In genomic region chr15:63492541-63493077, GRCh38 we compare ENCODE assay signal across 11 cellular contexts. TPM values are rescaled to one million over a fixed set of nuclear protein-coding genes. Genes with fewer than 3 reads are reported as not detected.
A peak's percentile ranks its signal among the peaks of the same experiment; 100 is the strongest.
DNase-seq lines count a peak whose midpoint lies in the region; ATAC-seq and TF ChIP-seq lines count a peak whose summit lies in the region.
"Had no signal": no experiment of that assay in that cellular context is flagged by ENCODE, and none has a peak within 500 bp of the region (broad histone marks: within the 10 kb centered on the region; RNA-seq: fewer than 3 reads in every experiment).

No MANE protein-coding gene starts in this region.

- ATAC-seq in activated CD4-positive, alpha-beta T cell treated with anti-CD3 and anti-CD28 coated beads for 36 hours = no peak

- POLR2A ChIA-PET in activated CD4-positive, alpha-beta T cell treated with anti-CD3 and anti-CD28 coated beads for 36 hours (lab: Charles Lee) = no interaction called here

- no peaks in the 10 kb centered on the region for H4K20me1 ChIP-seq in H9 (ENCODE audit: control insufficient read depth, insufficient read depth, insufficient read length)

- TF ChIP-seq POLR2A in sigmoid colon (IDR thresholded peaks at IDR 0.05) = no peak

- H3K18ac ChIP-seq in H9 (ENCODE audit: insufficient read length, low read depth, low read length) = no peak overlapping the region

- no peak overlapping the region for H2BK20ac ChIP-seq in H9 (ENCODE audit: low read depth, low read length, poor library complexity, severe bottlenecking)

- no peaks in the 10 kb centered on the region for H3K23me2 ChIP-seq in H9 (ENCODE audit: insufficient read length, low read depth, low read length, poor library complexity, severe bottlenecking)

- no peak overlapping the region for H3K9ac ChIP-seq in H9 (ENCODE audit: extremely low read depth, insufficient read length, low read length)

- H3K27me3 Mint-ChIP-seq in activated naive CD4-positive, alpha-beta T cell treated with anti-CD3 and anti-CD28 coated beads for 36 hours (ENCODE audit: low read depth) = no peaks in the 10 kb centered on the region
- H3K27me3 Mint-ChIP-seq in activated CD4-positive, alpha-beta T cell treated with anti-CD3 and anti-CD28 coated beads for 36 hours = no peaks in the 10 kb centered on the region
- peaks cover 68% of the 10 kb centered on the region for H3K27me3 Mint-ChIP-seq in H9 (ENCODE audit: low read depth)

- no peak overlapping the region for H3K4me3 Mint-ChIP-seq in activated naive CD4-positive, alpha-beta T cell treated with anti-CD3 and anti-CD28 coated beads for 36 hours
- H3K4me3 Mint-ChIP-seq in activated CD4-positive, alpha-beta T cell treated with anti-CD3 and anti-CD28 coated beads for 36 hours = no peak overlapping the region
- H3K4me3 Mint-ChIP-seq in H9 = no peak overlapping the region
- H3K4me3 Mint-ChIP-seq: T-helper 1 cell treated with Interleukin-12 subunit alpha and Interleukin-12 subunit beta and Interleukin-4 antibody, amounts not matched to agents 30 μg/mL and 1 μg/mL, for 36 hours had no signal

- H4K91ac ChIP-seq in H9 (ENCODE audit: insufficient read length, low read depth, low read length) = no peak overlapping the region

- no peak for TF ChIP-seq EP300 in sigmoid colon (IDR thresholded peaks at IDR 0.05)

- no peak overlapping the region for H3K14ac ChIP-seq in H9 (ENCODE audit: insufficient read depth, low read length)

- H3K9me3 Mint-ChIP-seq in activated naive CD4-positive, alpha-beta T cell treated with anti-CD3 and anti-CD28 coated beads for 36 hours = no peaks in the 10 kb centered on the region
- H3K9me3 Mint-ChIP-seq in activated CD4-positive, alpha-beta T cell treated with anti-CD3 and anti-CD28 coated beads for 36 hours (ENCODE audit: low read depth) = no peaks in the 10 kb centered on the region
- no peaks in the 10 kb centered on the region; a peak in 1 of 5 replicates for H3K9me3 Mint-ChIP-seq in H9
- H3K9me3 Mint-ChIP-seq: T-helper 1 cell treated with Interleukin-12 subunit alpha and Interleukin-12 subunit beta and Interleukin-4 antibody, amounts not matched to agents 30 μg/mL and 1 μg/mL, for 36 hours had no signal

- no peak overlapping the region for H2BK120ac ChIP-seq in H9 (ENCODE audit: low read depth, low read length, poor library complexity, severe bottlenecking)

- no peaks in the 10 kb centered on the region for H3K79me1 ChIP-seq in H9 (ENCODE audit: insufficient read depth, low read depth, low read length, poor library complexity, severe bottlenecking)

- H2AFZ ChIP-seq in H9 (ENCODE audit: low read length) = no peak overlapping the region

- no peaks in the 10 kb centered on the region for H3K27me3 ChIP-seq in sigmoid colon
- H3K27me3 ChIP-seq in HAP-1 (ENCODE audit: low read depth) = peaks cover 54% of the 10 kb centered on the region
- no peaks in the 10 kb centered on the region; the same call in 1 of the 2 replicates for H3K27me3 ChIP-seq in H9 (ENCODE audit: insufficient read depth, low read length)

- no peak overlapping the region for H2BK15ac ChIP-seq in H9 (ENCODE audit: low read depth, low read length)

- H3K9me3 ChIP-seq in sigmoid colon = no peaks in the 10 kb centered on the region
- no peaks in the 10 kb centered on the region for H3K9me3 ChIP-seq in HAP-1
- H3K9me3 ChIP-seq in H9 (ENCODE audit: control insufficient read depth, low read depth, low read length) = no peaks in the 10 kb centered on the region

- H3K36me3 ChIP-seq in sigmoid colon (no peaks in the 10 kb centered on the region), HAP-1 (replicated peaks) (no peaks in the 10 kb centered on the region)

- no peak for TF ChIP-seq CTCF in sigmoid colon (IDR thresholded peaks at IDR 0.05)
- TF ChIP-seq CTCF in H9 (conservative IDR thresholded peaks at IDR 0.05) = no peak

- intact Hi-C loops in sigmoid colon (cut with DNase I) = no loop called here
- intact Hi-C loops in activated naive CD4-positive, alpha-beta T cell treated with anti-CD3 and anti-CD28 coated beads for 36 hours (cut with micrococcal nuclease) = no loop called here
- intact Hi-C loops in activated CD4-positive, alpha-beta T cell treated with anti-CD3 and anti-CD28 coated beads for 36 hours (cut with DNase I, micrococcal nuclease) = no loop called here

- H3K4ac ChIP-seq in H9 (ENCODE audit: low read depth, low read length) = no peak overlapping the region

- no peak overlapping the region for H3K23ac ChIP-seq in H9 (ENCODE audit: insufficient read length, low read depth, low read length)

- no peaks in the 10 kb centered on the region for H3K36me3 Mint-ChIP-seq in activated naive CD4-positive, alpha-beta T cell treated with anti-CD3 and anti-CD28 coated beads for 36 hours (ENCODE audit: low read depth)
- H3K36me3 Mint-ChIP-seq in activated CD4-positive, alpha-beta T cell treated with anti-CD3 and anti-CD28 coated beads for 36 hours (ENCODE audit: low read depth) = no peaks in the 10 kb centered on the region
- H3K36me3 Mint-ChIP-seq in H9 (ENCODE audit: insufficient read depth in 1 of 3, low read depth in 3 of 3) = no peaks in the 10 kb centered on the region; a peak in 1 of 7 replicates

- no peak overlapping the region for H3T11ph ChIP-seq in H9 (ENCODE audit: low read length)

- no peak overlapping the region for H4K5ac ChIP-seq in H9 (ENCODE audit: insufficient read length, low read depth, low read length)

- H2BK12ac ChIP-seq in H9 (ENCODE audit: insufficient read length, low read depth, low read length) = no peak overlapping the region

- no peak overlapping the region for H4K8ac ChIP-seq in H9 (replicated peaks; ENCODE audit: insufficient read length, low read depth, low read length)

- H3K56ac ChIP-seq in H9 (ENCODE audit: insufficient read length, low read depth, low read length) = no peak overlapping the region

- DNase-seq in D341Med (ENCODE audit: low spot score) (peak; percentile 71), NCI-H524 treated with DMSO at 0.1 percent for 48 hours (lab: John Stamatoyannopoulos, UW) (peak; percentile 74), fibroblast of gingiva (ENCODE audit: low read depth) (peak; percentile 77), sigmoid colon (no peak), HAP-1 (ENCODE audit: low spot score in 2 of 2) (no peak), H9 (no peak)
- no peak for DNase-seq in activated naive CD4-positive, alpha-beta T cell treated with anti-CD3 and anti-CD28 coated beads for 36 hours
- no peak for DNase-seq in activated CD4-positive, alpha-beta T cell treated with anti-CD3 and anti-CD28 coated beads for 36 hours
- DNase-seq: NCI-H1694 had no signal

- H3K4me3 ChIP-seq in sigmoid colon (no peak overlapping the region), HAP-1 (no peak overlapping the region)

- H3K4me1 ChIP-seq in sigmoid colon = peaks cover 0 to 22% (median 18%) of the 10 kb centered on the region in 4 donors
- peaks cover 5% of the 10 kb centered on the region for H3K4me1 ChIP-seq in HAP-1
- H3K4me1 ChIP-seq in H9 (ENCODE audit: insufficient read depth, low read length) = no peaks in the 10 kb centered on the region; the same call in 1 of the 2 replicates

- peaks cover 68% of the 10 kb centered on the region for H3K4me1 Mint-ChIP-seq in activated naive CD4-positive, alpha-beta T cell treated with anti-CD3 and anti-CD28 coated beads for 36 hours (ENCODE audit: low read depth)
- H3K4me1 Mint-ChIP-seq in activated CD4-positive, alpha-beta T cell treated with anti-CD3 and anti-CD28 coated beads for 36 hours = peaks cover 51% of the 10 kb centered on the region
- H3K4me1 Mint-ChIP-seq in H9 = peaks cover 40 to 43% of the 10 kb centered on the region in 2 experiments

- in situ Hi-C loops in HAP-1 (cut with MboI; ENCODE audit: low sequenced_read_pairs) = no loop called here

- 78 to 86% methylated on average over 8 of the region's 8 CpGs for WGBS in sigmoid colon, 2 donors
- WGBS in H9 (ENCODE audit: extremely low coverage, insufficient read length, low lambda C conversion rate) = no CpG with 5 or more reads among the region's 8 CpGs

- no peak overlapping the region for H2BK5ac ChIP-seq in H9 (ENCODE audit: insufficient read length, low read length)

- H3K27ac ChIP-seq in sigmoid colon (peak overlapping the region in 3 of 4 donors; percentile 69 to 70 (median 70)), H9 (ENCODE audit: insufficient read length, low read depth, low read length) (no peak overlapping the region)
- H3K27ac ChIP-seq: epithelial cell of prostate had no signal

- H2AK5ac ChIP-seq in H9 (ENCODE audit: insufficient read length, low read length) = no peak overlapping the region

- no peak overlapping the region for H3K27ac Mint-ChIP-seq in activated naive CD4-positive, alpha-beta T cell treated with anti-CD3 and anti-CD28 coated beads for 36 hours
- no peak overlapping the region for H3K27ac Mint-ChIP-seq in activated CD4-positive, alpha-beta T cell treated with anti-CD3 and anti-CD28 coated beads for 36 hours
- no peak overlapping the region; a peak in 1 of 7 replicates for H3K27ac Mint-ChIP-seq in H9

- CTCF ChIA-PET in activated naive CD4-positive, alpha-beta T cell treated with anti-CD3 and anti-CD28 coated beads for 36 hours (lab: Charles Lee) = no interaction called here
- CTCF ChIA-PET in activated CD4-positive, alpha-beta T cell treated with anti-CD3 and anti-CD28 coated beads for 36 hours (lab: Charles Lee) = interaction anchor here (0.6 to 1.5 kb wide), 3 partner anchors 17 to 20 kb away, joined by 3 read pairs; no protein-coding TSS in a partner anchor

- no peaks in the 10 kb centered on the region for H3K79me2 ChIP-seq in H9 (ENCODE audit: insufficient read depth, low read length)

- no peak overlapping the region for H3K4me2 ChIP-seq in H9 (ENCODE audit: insufficient read depth, insufficient read length, low read length)

RNA-seq across cellular contexts. Expression of gene USP3, which starts 11.8 kb away (rescaled TPM):
- 10 to 100 TPM; 46.4 to 66.5 (median 64.8) TPM for total RNA-seq in sigmoid colon
- 10 to 100 TPM; 20.4 to 31.4 (median 26.4) TPM for polyA plus RNA-seq in sigmoid colon
- 10 to 100 TPM; 49.9 to 52.2 TPM for total RNA-seq in activated naive CD4-positive, alpha-beta T cell treated with anti-CD3 and anti-CD28 coated beads for 36 hours
- 10 to 100 TPM; 51.1 to 51.7 TPM for total RNA-seq in activated CD4-positive, alpha-beta T cell treated with anti-CD3 and anti-CD28 coated beads for 36 hours
- total RNA-seq in H9 (2021) = 12.0 and 14.2 TPM in 2 replicates

Comparison
In these comparisons a context has a peak if more than half of its experiments do, and no peak if none do; other contexts are left out.
1. DNase-seq: peak in D341Med (single experiment), NCI-H524 treated with DMSO at 0.1 percent for 48 hours (single experiment) and fibroblast of gingiva (single experiment); none in sigmoid colon (single experiment), HAP-1 (0 of 2), activated naive CD4-positive, alpha-beta T cell treated with anti-CD3 and anti-CD28 coated beads for 36 hours (single experiment), activated CD4-positive, alpha-beta T cell treated with anti-CD3 and anti-CD28 coated beads for 36 hours (single experiment) and H9 (single experiment).